ENCODE assay signal across 28 cellular contexts in genomic region chr10:93579089-93579488, GRCh38. TPM values are rescaled to one million over a fixed set of nuclear protein-coding genes. Genes with fewer than 3 reads are reported as not detected.
DNase-seq lines count a peak whose midpoint lies in the region; ATAC-seq and TF ChIP-seq lines count a peak whose summit lies in the region.
"Had no signal": no experiment of that assay in that cellular context is flagged by ENCODE, and none has a peak within 500 bp of the region (broad histone marks: within the 10 kb centered on the region; RNA-seq: fewer than 3 reads in every experiment).

No MANE protein-coding gene starts in this region.

- intact Hi-C loops in HCT116 (cut with micrococcal nuclease): no loop called here
- intact Hi-C loops in PC-9 (cut with micrococcal nuclease; ENCODE audit: unreplicated experiment): no loop called here

- RAD21 ChIA-PET in HCT116 (lab: Charles Lee; ENCODE audit: low non-redundant PET in 1 of 2, low total read pairs in 2 of 2, uncharacterized antibody in 2 of 2, unreplicated experiment in 2 of 2): no interaction called here

- no peak for TF ChIP-seq POLR2A in HCT116 (IDR thresholded peaks at IDR 0.05; ENCODE audit: borderline replicate concordance, extremely low read depth, insufficient read depth, insufficient read length)

- H3K27me3 ChIP-seq in HCT116 (ENCODE audit: insufficient read depth, low read length) (no peaks in the 10 kb centered on the region), PC-9 (ENCODE audit: insufficient read depth, low read depth) (no peaks in the 10 kb centered on the region), neural progenitor cell (peaks cover 11% of the 10 kb centered on the region)
- H3K27me3 ChIP-seq: MG63, tibial nerve had no signal

- no peak overlapping the region for H3K9ac ChIP-seq in HCT116 (ENCODE audit: low read length)
- H3K9ac ChIP-seq in neural progenitor cell: no peak overlapping the region

- H3K36me3 ChIP-seq in HCT116 (ENCODE audit: control insufficient read depth in 1 of 2, insufficient read depth in 2 of 2, low read length in 2 of 2) (no peaks in the 10 kb centered on the region), PC-9 (ENCODE audit: low read depth) (0 out of 2 replicates have a peak, but pooled peaks cover 6% of the 10 kb centered on the region), neural progenitor cell (no peaks in the 10 kb centered on the region)
- H3K36me3 ChIP-seq: MG63, tibial nerve had no signal

- H3K4me1 ChIP-seq in HCT116 (ENCODE audit: control insufficient read depth in 1 of 2, insufficient read depth in 2 of 2, low read length in 2 of 2) (peaks cover 6 to 22% of the 10 kb centered on the region in 2 experiments; a peak in 2 of 4 replicates), PC-9 (replicated peaks; ENCODE audit: insufficient read depth) (peaks cover 34% of the 10 kb centered on the region), neural progenitor cell (no peaks in the 10 kb centered on the region)
- H3K4me1 ChIP-seq: tibial nerve had no signal

- TF ChIP-seq CTCF in HCT116 (IDR thresholded peaks at IDR 0.05 in 2 of 3, conservative IDR thresholded peaks at IDR 0.05 in 1 of 3; ENCODE audit: borderline replicate concordance in 1 of 3, insufficient read depth in 1 of 3, low read depth in 2 of 3, low read length in 2 of 3) (no peak), PC-9 (conservative IDR thresholded peaks at IDR 0.05) (no peak), choroid plexus epithelial cell (conservative IDR thresholded peaks at IDR 0.05; ENCODE audit: low read depth, low read length) (no peak), WTC11 (IDR thresholded peaks at IDR 0.05) (no peak), neural progenitor cell (IDR thresholded peaks at IDR 0.05) (no peak)

- H3K9me3 Mint-ChIP-seq in WTC11 (peaks cover 9% of the 10 kb centered on the region; the same call in 1 of the 2 replicates), neural progenitor cell (peaks cover 3% of the 10 kb centered on the region)
- H3K9me3 Mint-ChIP-seq: GM23338 had no signal

- no peaks in the 10 kb centered on the region for H4K20me1 ChIP-seq in HCT116 (ENCODE audit: insufficient read depth)
- H4K20me1 ChIP-seq in PC-9 (ENCODE audit: insufficient read depth): no peaks in the 10 kb centered on the region
- no peaks in the 10 kb centered on the region for H4K20me1 ChIP-seq in neural progenitor cell (ENCODE audit: low read depth)

- H3K36me3 Mint-ChIP-seq in WTC11 (no peaks in the 10 kb centered on the region), neural progenitor cell (no peaks in the 10 kb centered on the region)

- peaks cover 13% of the 10 kb centered on the region for H3K27me3 Mint-ChIP-seq in WTC11 (ENCODE audit: low read depth)
- peaks cover 17% of the 10 kb centered on the region for H3K27me3 Mint-ChIP-seq in neural progenitor cell (ENCODE audit: insufficient read depth, low read depth)

- H3K9me2 ChIP-seq in HCT116 (ENCODE audit: insufficient read depth): no peaks in the 10 kb centered on the region
- no peaks in the 10 kb centered on the region for H3K9me2 ChIP-seq in PC-9 (ENCODE audit: insufficient read depth)

- H3F3A ChIP-seq in PC-9 (ENCODE audit: insufficient read depth, low read depth) (peaks cover 11% of the 10 kb centered on the region; the same call in 1 of the 2 replicates), neural progenitor cell (ENCODE audit: low read depth) (no peaks in the 10 kb centered on the region)

- TF ChIP-seq RAD21 in HCT116 (IDR thresholded peaks at IDR 0.05; ENCODE audit: low read depth): no peak

- POLR2A ChIA-PET in HCT116 (lab: Charles Lee) (no interaction called here), PC-9 (lab: Charles Lee; ENCODE audit: unreplicated experiment) (no interaction called here), WTC11 (lab: Charles Lee) (no interaction called here)

- peak overlapping the region; percentile 38 for H3K4me2 ChIP-seq in HCT116 (ENCODE audit: low read length)
- peak overlapping the region; percentile 71 for H3K4me2 ChIP-seq in PC-9
- no peak overlapping the region for H3K4me2 ChIP-seq in neural progenitor cell
- H3K4me2 ChIP-seq: GM23338 had no signal

- H3K4me3 Mint-ChIP-seq in WTC11 (no peak overlapping the region), neural progenitor cell (no peak overlapping the region)
- H3K4me3 Mint-ChIP-seq: activated CD8-positive, alpha-beta T cell treated with anti-CD3 and anti-CD28 coated beads for 36 hours; activated T-cell treated with anti-CD3 and anti-CD28 coated beads, Interleukin-2, amount 50 U/mL, for 24 hours; CD4-positive, alpha-beta T cell; GM23338; stimulated activated naive B cell treated with anti-CD40 and anti-IgM and Interleukin-4, amounts not matched to agents 10 μg/mL and 1 μg/mL and 100 μg/mL, for 72 hours had no signal

- CTCF ChIA-PET in HCT116 (lab: Charles Lee): no interaction called here
- CTCF ChIA-PET in PC-9 (lab: Charles Lee): no interaction called here
- CTCF ChIA-PET in WTC11 (lab: Charles Lee): interaction anchor here (1.0 kb wide), 1 partner anchor 24 kb away, joined by 3 read pairs; no protein-coding TSS in a partner anchor

- H3K9me3 ChIP-seq in HCT116 (ENCODE audit: control insufficient read depth in 1 of 2, insufficient read depth in 1 of 2, low read depth in 1 of 2, low read length in 2 of 2): peaks cover 0 to 4% of the 10 kb centered on the region in 2 experiments; a peak in 1 of 4 replicates
- H3K9me3 ChIP-seq in PC-9 (ENCODE audit: insufficient read depth, low read depth): peaks cover 5% of the 10 kb centered on the region; the same call in 1 of the 2 replicates
- H3K9me3 ChIP-seq in neural progenitor cell (ENCODE audit: low read depth): no peaks in the 10 kb centered on the region
- H3K9me3 ChIP-seq: tibial nerve had no signal

- H2AFZ ChIP-seq in HCT116 (ENCODE audit: low read depth, low read length, poor library complexity, severe bottlenecking) (peak overlapping the region; percentile 50), PC-9 (peak overlapping the region; percentile 74), neural progenitor cell (replicated peaks) (no peak overlapping the region)

- H3K4me3 ChIP-seq in HCT116 (replicated peaks in 1 of 2; ENCODE audit: low read depth in 1 of 2, low read length in 2 of 2) (0 out of 4 replicates have a peak overlapping the region, but pooled peaks of 1 of the 2 experiments have one; percentile 5), PC-9 (peak overlapping the region; percentile 21; the same call in 1 of the 2 replicates), choroid plexus epithelial cell (ENCODE audit: low read depth, low read length) (no peak overlapping the region), neural progenitor cell (no peak overlapping the region)
- H3K4me3 ChIP-seq: GM23338, MG63, SK-N-MC, tibial nerve had no signal

- peak; percentile 34 for DNase-seq in HCT116 (ENCODE audit: low read depth, low spot score)
- peak; percentile 58 to 94 for DNase-seq in PC-9
- peak; percentile 30 for DNase-seq in choroid plexus epithelial cell (ENCODE audit: low read depth)
- peak; percentile 16 for DNase-seq in mucosa of gallbladder (ENCODE audit: low spot score)
- no peak for DNase-seq in WTC11 (ENCODE audit: low spot score)
- no peak for DNase-seq in UCSD-AML1 (lab: John Stamatoyannopoulos, UW; ENCODE audit: unreplicated experiment)
- no peak for DNase-seq in neural progenitor cell (ENCODE audit: low spot score)
- DNase-seq: activated CD8-positive, alpha-beta T cell treated with anti-CD3 and anti-CD28 coated beads for 36 hours; activated naive CD4-positive, alpha-beta T cell treated with anti-CD3 and anti-CD28 coated beads, Interleukin-2, amount 50 U/mL, for 16 hours; activated T-cell treated with anti-CD3 and anti-CD28 coated beads, Interleukin-2, amount 50 U/mL, for 24 hours; aorta; CD4-positive, alpha-beta T cell; cerebellar nuclear complex; effector CD8-positive, alpha-beta T cell; MG63; NCI-H1694; NCI-H2227 treated with DMSO at 0.1 percent for 48 hours; stimulated activated CD4-positive, alpha-beta T cell treated with anti-CD3 and anti-CD28 coated beads, Interleukin-2, amount 100 ng/mL, for 24 hours; stimulated activated naive B cell treated with anti-CD40 and anti-IgM and Interleukin-4, amounts not matched to agents 10 μg/mL and 1 μg/mL and 100 μg/mL, for 72 hours had no signal

- H3K79me2 ChIP-seq in HCT116 (ENCODE audit: insufficient read depth, low read length): no peaks in the 10 kb centered on the region
- H3K79me2 ChIP-seq in PC-9 (ENCODE audit: low read depth): no peaks in the 10 kb centered on the region
- no peaks in the 10 kb centered on the region for H3K79me2 ChIP-seq in neural progenitor cell (ENCODE audit: low read depth)

- no peaks in the 10 kb centered on the region for H3K4me1 Mint-ChIP-seq in WTC11
- peaks cover 24% of the 10 kb centered on the region for H3K4me1 Mint-ChIP-seq in neural progenitor cell
- H3K4me1 Mint-ChIP-seq: GM23338; stimulated activated naive B cell treated with anti-CD40 and anti-IgM and Interleukin-4, amounts not matched to agents 10 μg/mL and 1 μg/mL and 100 μg/mL, for 72 hours had no signal

- BruUV-seq in HCT116 (replicated peaks; lab: Mats Ljungman, UMichigan) (no TSS peak), PC-9 (replicated peaks; lab: Mats Ljungman, UMichigan) (no TSS peak)

- peak; percentile 89 for ATAC-seq in HCT116
- no peak for ATAC-seq in WTC11
- no peak for ATAC-seq in esophagus mucosa
- ATAC-seq: activated CD8-positive, alpha-beta T cell treated with anti-CD3 and anti-CD28 coated beads for 36 hours; GM23338; left lobe of liver; stimulated activated naive B cell treated with anti-CD40 and anti-IgM and Interleukin-4, amounts not matched to agents 10 μg/mL and 1 μg/mL and 100 μg/mL, for 72 hours had no signal

- H3K27ac ChIP-seq in HCT116 (ENCODE audit: low read depth, low read length) (no peak overlapping the region), PC-9 (peak overlapping the region; percentile 88), neural progenitor cell (no peak overlapping the region)
- H3K27ac ChIP-seq: SK-N-MC, tibial nerve had no signal

- H3K27ac Mint-ChIP-seq in WTC11 (no peak overlapping the region), neural progenitor cell (no peak overlapping the region)
- H3K27ac Mint-ChIP-seq: activated CD8-positive, alpha-beta T cell treated with anti-CD3 and anti-CD28 coated beads for 36 hours; activated T-cell treated with anti-CD3 and anti-CD28 coated beads, Interleukin-2, amount 50 U/mL, for 24 hours; CD4-positive, alpha-beta T cell; GM23338; progenitor cell of endocrine pancreas; stimulated activated naive B cell treated with anti-CD40 and anti-IgM and Interleukin-4, amounts not matched to agents 10 μg/mL and 1 μg/mL and 100 μg/mL, for 72 hours had no signal

RNA-seq across cellular contexts. Expression of gene FFAR4, which starts 12.6 kb away (rescaled TPM):
- not detected for total RNA-seq in HCT116 (2021; ENCODE audit: unreplicated experiment)
- polyA plus RNA-seq in HCT116 (2012): not detected in 2 replicates
- total RNA-seq in PC-9 (2021): 0.25 TPM in 1 of 2 replicates, not detected in the other
- total RNA-seq in mucosa of gallbladder: 6.1 TPM
- 0.07 to 0.15 TPM in 2 of 3 replicates, not detected in the other for total RNA-seq in WTC11 (2021)
- total RNA-seq in esophagus mucosa: 0.16 TPM
- total RNA-seq in neural progenitor cell (ENCODE audit: low replicate concordance): 0.04 and 0.06 TPM in 2 replicates
- total RNA-seq: activated CD8-positive, alpha-beta T cell treated with anti-CD3 and anti-CD28 coated beads for 36 hours; CD4-positive, alpha-beta T cell; glomerular endothelial cell; GM23338; T-helper 2 cell treated with Interferon-gamma antibody and Interleukin-4, amounts not matched to agents 100 ng/mL and 5 ng/mL, for 36 hours had no signal

RNA-seq across cellular contexts. Expression of gene RBP4, which starts 21.9 kb away (rescaled TPM):
- total RNA-seq in HCT116 (2021; ENCODE audit: unreplicated experiment): 2.4 TPM
- not detected in 2 replicates for polyA plus RNA-seq in HCT116 (2012)
- total RNA-seq in PC-9 (2021): 0.57 TPM in 1 of 2 replicates, not detected in the other
- 59.9 TPM for total RNA-seq in mucosa of gallbladder
- 1.8 to 2.7 TPM (median 2.2 TPM) in 3 replicates for total RNA-seq in WTC11 (2021)
- total RNA-seq in esophagus mucosa: 0.60 TPM
- 0.28 TPM in 1 of 2 replicates, not detected in the other for total RNA-seq in neural progenitor cell (ENCODE audit: low replicate concordance)
- total RNA-seq: activated CD8-positive, alpha-beta T cell treated with anti-CD3 and anti-CD28 coated beads for 36 hours; CD4-positive, alpha-beta T cell; glomerular endothelial cell; T-helper 2 cell treated with Interferon-gamma antibody and Interleukin-4, amounts not matched to agents 100 ng/mL and 5 ng/mL, for 36 hours had no signal

RNA-seq across cellular contexts. Expression of gene PDE6C, which starts 33.2 kb away (rescaled TPM):
- total RNA-seq in HCT116 (2021; ENCODE audit: unreplicated experiment) (not detected), PC-9 (2021) (not detected in 2 replicates), mucosa of gallbladder (not detected), WTC11 (2021) (not detected in 3 replicates), esophagus mucosa (not detected), neural progenitor cell (ENCODE audit: low replicate concordance) (not detected in 2 replicates)
- polyA plus RNA-seq in HCT116 (2012): 0.02 and 0.03 TPM in 2 replicates
- total RNA-seq: activated CD8-positive, alpha-beta T cell treated with anti-CD3 and anti-CD28 coated beads for 36 hours; aorta; CD4-positive, alpha-beta T cell; glomerular endothelial cell; GM23338; left lobe of liver; progenitor cell of endocrine pancreas; skeletal muscle tissue; T-helper 2 cell treated with Interferon-gamma antibody and Interleukin-4, amounts not matched to agents 100 ng/mL and 5 ng/mL, for 36 hours; tibial nerve had no signal
- polyA plus RNA-seq: aorta had no signal

Comparison
In these comparisons a context has a peak if more than half of its experiments do, and no peak if none do; other contexts are left out.
1. DNase-seq: peak in HCT116 (single experiment), PC-9 (2 of 2), choroid plexus epithelial cell (single experiment) and mucosa of gallbladder (single experiment); none in WTC11 (single experiment), UCSD-AML1 (single experiment) and neural progenitor cell (single experiment).
2. RNA of gene RBP4, which starts 21.9 kb away (total RNA-seq): 59.9 TPM in mucosa of gallbladder (single experiment); 2.4 TPM in HCT116 (single experiment), 1.8 to 2.7 TPM in WTC11, 0.60 TPM in esophagus mucosa (single experiment), 0.57 TPM in PC-9 and 0.28 TPM in neural progenitor cell; every median in the first group is over 10 times any median in the second.
3. Of the 4 proteins assayed by ChIP-seq in both WTC11 and HCT116: peak only in WTC11: none; only in HCT116: MAX; in both: none; in neither: 3.